15 cellular contexts compared by ENCODE assay signal in the genomic region with DNA sequence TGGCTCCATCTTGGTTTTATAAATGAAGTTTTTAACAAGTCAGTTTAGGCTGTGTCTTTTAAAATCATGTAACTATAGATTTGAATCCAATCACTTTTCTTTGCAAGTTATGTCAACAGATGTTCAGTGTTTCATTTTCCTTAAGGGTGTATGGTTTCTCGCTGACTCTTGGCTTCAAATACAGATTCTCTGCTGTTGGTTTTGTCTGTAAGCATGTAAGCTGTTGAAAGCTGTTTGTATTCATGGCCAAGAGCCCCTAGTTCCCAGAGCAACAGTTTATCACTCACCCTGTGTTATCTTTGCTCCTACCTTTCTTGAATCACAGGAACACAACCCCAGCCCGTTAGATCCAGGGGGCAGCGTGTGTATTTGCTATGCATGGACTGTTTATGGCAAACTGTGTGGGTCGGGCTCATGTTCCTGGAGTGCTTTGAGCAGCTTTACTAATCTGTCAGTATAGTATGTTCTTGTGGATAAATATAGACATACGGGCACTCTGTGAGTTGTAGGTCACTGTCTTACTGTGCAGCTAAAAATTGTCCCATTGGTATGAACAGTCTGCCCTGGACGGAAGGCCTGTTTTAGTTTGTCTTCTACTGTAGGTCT. TPM values are rescaled to one million over a fixed set of nuclear protein-coding genes. Genes with fewer than 3 reads are reported as not detected.
DNase-seq lines count a peak whose midpoint lies in the region; ATAC-seq and TF ChIP-seq lines count a peak whose summit lies in the region.
"Had no signal": no experiment of that assay in that cellular context is flagged by ENCODE, and none has a peak within 500 bp of the region (broad histone marks: within the 10 kb centered on the region; RNA-seq: fewer than 3 reads in every experiment).

No MANE protein-coding gene starts in this region.

- POLR2A ChIA-PET in IMR-90 (lab: Charles Lee; ENCODE audit: unreplicated experiment), result no interaction called here

- H4K20me1 ChIP-seq in IMR-90 (ENCODE audit: insufficient read depth, low read length), result no peaks in the 10 kb centered on the region; the same call in 1 of the 2 replicates

- no peak overlapping the region; the same call in 1 of the 2 replicates for H3K23ac ChIP-seq in IMR-90 (ENCODE audit: low read depth, low read length)

- H3K9me3 ChIP-seq in IMR-90 (ENCODE audit: control insufficient read depth, insufficient read depth, low read length) (no peaks in the 10 kb centered on the region), SJCRH30 (replicated peaks) (no peaks in the 10 kb centered on the region), left ventricle myocardium inferior (replicated peaks) (no peaks in the 10 kb centered on the region), psoas muscle (no peaks in the 10 kb centered on the region)
- H3K9me3 ChIP-seq: ovary, testis had no signal

- no peak overlapping the region for H4K8ac ChIP-seq in IMR-90 (ENCODE audit: low read depth in 2 of 2, low read length in 2 of 2)

- DNase-seq in IMR-90 (peak; percentile 14), SJCRH30 (peak; percentile 21 to 43), left ventricle myocardium inferior (peak; percentile 35), psoas muscle (peak in 1 of 2 donors; percentile 53), activated T-cell treated with anti-CD3 and anti-CD28 coated beads for 4 hours (no peak)
- no peak for DNase-seq in stimulated activated CD4-positive, alpha-beta T cell treated with anti-CD3 and anti-CD28 coated beads, Interleukin-12 subunit alpha, Interleukin-12 subunit beta, amount 100 ng/mL, for 4 hours
- DNase-seq: activated B cell treated with CpG ODN at 0.5 μM for 24 hours; activated CD8-positive, alpha-beta memory T cell treated with anti-CD3 and anti-CD28 coated beads for 24 hours; activated naive CD8-positive, alpha-beta T cell treated with anti-CD3 and anti-CD28 coated beads, Interleukin-2, amount 50 U/mL, for 24 hours; effector CD4-positive, alpha-beta T cell; GF-D8; ovary; testis had no signal

- no peak overlapping the region for H2BK5ac ChIP-seq in IMR-90 (ENCODE audit: low read depth, low read length, poor library complexity, severe bottlenecking)

- H3K56ac ChIP-seq in IMR-90 (ENCODE audit: extremely low read depth, insufficient read depth, low read length), result no peak overlapping the region

- no peak overlapping the region for H2BK120ac ChIP-seq in IMR-90 (ENCODE audit: low read depth, low read length)

- no peak overlapping the region for H2BK20ac ChIP-seq in IMR-90 (ENCODE audit: low read depth, low read length)

- H4K91ac ChIP-seq in IMR-90 (ENCODE audit: insufficient read depth, low read depth, low read length), result no peak overlapping the region

- peak overlapping the region; percentile 49; the same call in 1 of the 2 replicates for H4K5ac ChIP-seq in IMR-90 (ENCODE audit: low read depth, low read length)

- H3K9me1 ChIP-seq in IMR-90 (ENCODE audit: insufficient read depth, low read length), result peaks cover 11% of the 10 kb centered on the region; the same call in 1 of the 2 replicates

- CTCF ChIA-PET in IMR-90 (lab: Yijun Ruan, JAX), result no interaction called here

- no peak for TF ChIP-seq POLR2A in IMR-90 (IDR thresholded peaks at IDR 0.05; ENCODE audit: low read depth, low read length)

- intact Hi-C loops in IMR-90 (cut with micrococcal nuclease), result no loop called here
- intact Hi-C loops in left ventricle myocardium inferior (cut with micrococcal nuclease), result no loop called here
- intact Hi-C loops in psoas muscle (cut with DNase I), result loop anchor here (5.0 to 10.0 kb wide), 2 partner anchors 54 to 57 kb away; no protein-coding TSS in a partner anchor

- H3K4me3 ChIP-seq in IMR-90 (ENCODE audit: insufficient read depth, low read depth, low read length) (no peak overlapping the region), SJCRH30 (no peak overlapping the region; the same call in 1 of the 2 replicates), left ventricle myocardium inferior (peak overlapping the region; percentile 60), psoas muscle (peak overlapping the region; percentile 62)
- H3K4me3 ChIP-seq: K562, ovary, testis had no signal

- no peak overlapping the region for H3K27ac ChIP-seq in IMR-90 (ENCODE audit: insufficient read depth, low read length)
- peak overlapping the region; percentile 42 for H3K27ac ChIP-seq in SJCRH30
- H3K27ac ChIP-seq in left ventricle myocardium inferior (replicated peaks), result peak overlapping the region; percentile 86
- H3K27ac ChIP-seq in psoas muscle, result peak overlapping the region; percentile 86
- H3K27ac ChIP-seq: ovary, testis had no signal

- peak overlapping the region; percentile 34; the same call in 1 of the 2 replicates for H3K18ac ChIP-seq in IMR-90 (ENCODE audit: low read depth, low read length)

- no peak overlapping the region; the same call in 1 of the 2 replicates for H3K9ac ChIP-seq in IMR-90 (ENCODE audit: low read depth, low read length)

- H3K79me1 ChIP-seq in IMR-90 (ENCODE audit: low read depth in 1 of 2, low read length in 2 of 2), result peaks cover 3 to 18% of the 10 kb centered on the region in 2 experiments; a peak in 3 of 4 replicates

- peak overlapping the region; percentile 57; the same call in 1 of the 2 replicates for H2AK5ac ChIP-seq in IMR-90 (ENCODE audit: low read depth, low read length)

- H3K4me2 ChIP-seq in IMR-90 (ENCODE audit: low read depth, low read length), result peak overlapping the region; percentile 83

- in situ Hi-C loops in IMR-90 (cut with MboI; ENCODE audit: low sequenced_read_pairs), result no loop called here

- TF ChIP-seq CTCF in IMR-90 (conservative IDR thresholded peaks at IDR 0.05; ENCODE audit: low read depth, low read length) (no peak), left ventricle myocardium inferior (IDR thresholded peaks at IDR 0.05; ENCODE audit: borderline replicate concordance) (no peak), psoas muscle (IDR thresholded peaks at IDR 0.05) (no peak)

- 0 out of 2 replicates have a peak overlapping the region, but pooled peaks have one; percentile 7 for H3K4ac ChIP-seq in IMR-90 (ENCODE audit: low read depth, low read length)

- ATAC-seq in IMR-90 (ENCODE audit: low read depth) (peak; percentile 69), psoas muscle (peak; percentile 96 to 98 (median 97)), GM19328 (IDR thresholded peaks at IDR 0.05; ENCODE audit: unreplicated experiment) (no peak)
- ATAC-seq: activated naive CD8-positive, alpha-beta T cell treated with anti-CD3 and anti-CD28 coated beads, Interleukin-2, amount 50 U/mL, for 24 hours; K562 had no signal

- no peaks in the 10 kb centered on the region for H3K27me3 ChIP-seq in IMR-90 (ENCODE audit: control insufficient read depth, insufficient read depth, low read length)
- H3K27me3 ChIP-seq in SJCRH30, result no peaks in the 10 kb centered on the region
- no peaks in the 10 kb centered on the region for H3K27me3 ChIP-seq in left ventricle myocardium inferior (ENCODE audit: low read depth)
- no peaks in the 10 kb centered on the region for H3K27me3 ChIP-seq in psoas muscle (ENCODE audit: insufficient read depth in 3 of 3, low read length in 2 of 3)
- H3K27me3 ChIP-seq: ovary, testis had no signal

- H3K14ac ChIP-seq in IMR-90 (replicated peaks; ENCODE audit: low read depth, low read length), result peak overlapping the region; percentile 86

- H3K36me3 ChIP-seq in IMR-90 (ENCODE audit: control insufficient read depth, insufficient read depth, low read length), result no peaks in the 10 kb centered on the region
- no peaks in the 10 kb centered on the region for H3K36me3 ChIP-seq in SJCRH30
- no peaks in the 10 kb centered on the region for H3K36me3 ChIP-seq in left ventricle myocardium inferior
- no peaks in the 10 kb centered on the region for H3K36me3 ChIP-seq in psoas muscle (ENCODE audit: insufficient read depth in 1 of 2, low read depth in 1 of 2)
- H3K36me3 ChIP-seq: ovary had no signal

- H3K4me1 ChIP-seq in IMR-90 (ENCODE audit: control insufficient read depth, insufficient read depth, low read length), result peaks cover 8% of the 10 kb centered on the region
- peaks cover 9% of the 10 kb centered on the region for H3K4me1 ChIP-seq in SJCRH30
- H3K4me1 ChIP-seq in left ventricle myocardium inferior, result peaks cover 54% of the 10 kb centered on the region
- H3K4me1 ChIP-seq in psoas muscle, result peaks cover 54% of the 10 kb centered on the region

- H2AFZ ChIP-seq in IMR-90 (replicated peaks; ENCODE audit: low read length, poor library complexity), result peak overlapping the region; percentile 40

- H2AK9ac ChIP-seq in IMR-90 (replicated peaks; ENCODE audit: low read depth, low read length, poor library complexity), result peak overlapping the region; percentile 6

- WGBS in IMR-90 (ENCODE audit: extremely low coverage in 2 of 2, insufficient read length in 1 of 2), 2 experiments, result no CpG with 5 or more reads among the region's 6 CpGs
- WGBS in psoas muscle, 3 donors, result 21 to 39% (median 24%) methylated on average over 6 of the region's 6 CpGs

- no TSS peak for BruUV-seq in IMR-90 (replicated peaks; lab: Mats Ljungman, UMichigan)

- no peak for TF ChIP-seq RAD21 in IMR-90 (IDR thresholded peaks at IDR 0.05; ENCODE audit: low read length)

- dilution Hi-C loops in IMR-90 (cut with HindIII; ENCODE audit: low sequenced_read_pairs, unreplicated experiment), result no loop called here

- no peak overlapping the region for H2BK15ac ChIP-seq in IMR-90 (ENCODE audit: low read depth, low read length)

TF ChIP-seq in IMR-90, 13 proteins besides CTCF, POLR2A, EP300 and RAD21 (continues in another document):
- no peak for TF ChIP-seq RFX5 (IDR thresholded peaks at IDR 0.05; ENCODE audit: low read depth, low read length)
- TF ChIP-seq FOS (IDR thresholded peaks at IDR 0.05; ENCODE audit: low read depth, low read length), result no peak
- TF ChIP-seq MAFK (IDR thresholded peaks at IDR 0.05; ENCODE audit: low read depth, low read length), result no peak
- TF ChIP-seq, protein P1, sequence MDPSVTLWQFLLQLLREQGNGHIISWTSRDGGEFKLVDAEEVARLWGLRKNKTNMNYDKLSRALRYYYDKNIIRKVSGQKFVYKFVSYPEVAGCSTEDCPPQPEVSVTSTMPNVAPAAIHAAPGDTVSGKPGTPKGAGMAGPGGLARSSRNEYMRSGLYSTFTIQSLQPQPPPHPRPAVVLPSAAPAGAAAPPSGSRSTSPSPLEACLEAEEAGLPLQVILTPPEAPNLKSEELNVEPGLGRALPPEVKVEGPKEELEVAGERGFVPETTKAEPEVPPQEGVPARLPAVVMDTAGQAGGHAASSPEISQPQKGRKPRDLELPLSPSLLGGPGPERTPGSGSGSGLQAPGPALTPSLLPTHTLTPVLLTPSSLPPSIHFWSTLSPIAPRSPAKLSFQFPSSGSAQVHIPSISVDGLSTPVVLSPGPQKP (IDR thresholded peaks at IDR 0.05; ENCODE audit: borderline replicate concordance, low read depth, low read length), result no peak
- TF ChIP-seq SMC3 (IDR thresholded peaks at IDR 0.05; ENCODE audit: low read depth, low read length), result no peak
- TF ChIP-seq MAZ (IDR thresholded peaks at IDR 0.05; ENCODE audit: borderline replicate concordance, low read depth, low read length), result no peak

RNA-seq across cellular contexts. Expression of a gene that starts 28.8 kb away (rescaled TPM):
- total RNA-seq in IMR-90 (2012; rRNA removed) (3.0 and 4.2 TPM in 2 replicates), left ventricle myocardium inferior (167 TPM), psoas muscle (10 to 100 TPM; 24.0 to 56.9 (median 36.7) TPM)
- polyA plus RNA-seq in IMR-90 (2012; rRNA removed) (3.0 and 4.8 TPM in 2 replicates), psoas muscle (10 to 100 TPM in 1 of 3 donors, 1 to 10 TPM in 2; 7.1 to 12.0 (median 9.1) TPM)
- 3.6 and 4.1 TPM in 2 replicates for polyA plus RNA-seq in IMR-90 (2012; cell fraction: cytosol; rRNA removed)
- 5.4 and 11.0 TPM in 2 replicates for polyA plus RNA-seq in IMR-90 (2012; cell fraction: nucleus; rRNA removed; ENCODE audit: low replicate concordance)
- 3.0 and 4.8 TPM in 2 replicates for total RNA-seq in SJCRH30 (2014; rRNA removed; shearing (Covaris generic))

Comparison
In these comparisons a context has a peak if more than half of its experiments do, and no peak if none do; other contexts are left out.
1. DNase-seq: peak in IMR-90 (single experiment), SJCRH30 (2 of 2) and left ventricle myocardium inferior (single experiment); none in activated T-cell treated with anti-CD3 and anti-CD28 coated beads for 4 hours (single experiment) and stimulated activated CD4-positive, alpha-beta T cell treated with anti-CD3 and anti-CD28 coated beads, Interleukin-12 subunit alpha, Interleukin-12 subunit beta, amount 100 ng/mL, for 4 hours (single experiment).
2. H3K4me3 ChIP-seq: peak in left ventricle myocardium inferior (single experiment) and psoas muscle (single experiment); none in IMR-90 (single experiment) and SJCRH30 (single experiment).
3. intact Hi-C loops: an anchor here in psoas muscle (5.0 to 10.0 kb wide); none called in IMR-90 and left ventricle myocardium inferior.